ENCODE assay signal across 7 cellular contexts in the genomic region with DNA sequence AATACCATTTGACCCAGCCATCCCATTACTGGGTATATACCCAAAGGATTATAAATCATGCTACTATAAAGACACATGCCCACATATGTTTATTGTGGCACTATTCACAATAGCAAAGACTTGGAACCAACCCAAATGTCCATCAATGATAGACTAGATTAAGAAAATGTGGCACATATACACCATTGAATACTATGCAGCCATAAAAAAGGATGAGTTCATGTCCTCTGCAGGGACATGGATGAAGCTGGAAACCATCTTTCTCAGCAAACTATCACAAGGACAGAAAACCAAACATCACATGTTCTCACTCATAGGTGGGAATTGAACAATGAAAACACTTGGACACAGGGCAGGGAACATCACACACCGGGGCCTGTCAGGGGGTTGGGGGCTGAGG.
DNase-seq lines count a peak whose midpoint lies in the region; ATAC-seq, FAIRE-seq and TF ChIP-seq lines count a peak whose summit lies in the region.
"Not testable (repeated sequence)": the region's sequence is repeated elsewhere in the genome, so short reads cannot be mapped to it uniquely, and the experiment has no call there.

No MANE protein-coding gene starts in this region.

- peaks cover 18% of the 10 kb centered on the region for H3K9me3 ChIP-seq in BLaER1
- not testable (repeated sequence) for H3K9me3 ChIP-seq in DOHH2 (ENCODE audit: control insufficient read depth, insufficient read depth, low read length); HEK293 (ENCODE audit: control insufficient read depth, insufficient read depth, low read depth, low read length); K562 (replicated peaks; ENCODE audit: control insufficient read depth, insufficient read depth, low read depth, low read length)

- not testable (repeated sequence) for H3K4me3 ChIP-seq in BLaER1; DOHH2 (ENCODE audit: low read length); HEK293 (ENCODE audit: low read depth, low read length); K562

- peak overlapping the region; percentile 52 for H3K27ac Mint-ChIP-seq in neural crest cell (ENCODE audit: unreplicated experiment)
- H3K27ac Mint-ChIP-seq in progenitor cell of endocrine pancreas: peak overlapping the region; percentile 39
- peak overlapping the region; percentile 38 for H3K27ac Mint-ChIP-seq in stimulated activated memory B cell treated with anti-CD40 and anti-IgM and Interleukin-4, amounts not matched to agents 10 μg/mL and 1 μg/mL and 100 μg/mL, for 72 hours

- TF ChIP-seq POLR2A in K562 (conservative IDR thresholded peaks at IDR 0.05): not testable (repeated sequence)

- in situ Hi-C loops in K562 (cut with MboI): not testable (repeated sequence)

- FAIRE-seq in K562 (lab: Jason Lieb, UNC): not testable (repeated sequence)

- TF ChIP-seq RAD21 in K562 (CRISPR knock-in tag; conservative IDR thresholded peaks at IDR 0.05 in 1 of 2, IDR thresholded peaks at IDR 0.05 in 1 of 2): not testable (repeated sequence)

- H3K27me3 Mint-ChIP-seq in neural crest cell (ENCODE audit: low read depth); progenitor cell of endocrine pancreas; stimulated activated memory B cell treated with anti-CD40 and anti-IgM and Interleukin-4, amounts not matched to agents 10 μg/mL and 1 μg/mL and 100 μg/mL, for 72 hours: not testable (repeated sequence)

- not testable (repeated sequence) for TF ChIP-seq CTCF in DOHH2 (IDR thresholded peaks at IDR 0.05; ENCODE audit: low read depth, low read length, poor library complexity, severe bottlenecking); HEK293 (tag by site-specific recombination; IDR thresholded peaks at IDR 0.05); K562 (IDR thresholded peaks at IDR 0.05 in 2 of 3, conservative IDR thresholded peaks at IDR 0.05 in 1 of 3; ENCODE audit: insufficient read depth in 2 of 3, low read depth in 1 of 3, low read length in 3 of 3); neural crest cell (conservative IDR thresholded peaks at IDR 0.05); progenitor cell of endocrine pancreas (IDR thresholded peaks at IDR 0.05; ENCODE audit: unreplicated experiment)

- H3K4me2 ChIP-seq in BLaER1 (peak overlapping the region; percentile 14; the same call in 1 of the 2 replicates), DOHH2 (ENCODE audit: low read length) (peak overlapping the region; percentile 18; the same call in 1 of the 2 replicates)
- H3K4me2 ChIP-seq in K562 (ENCODE audit: insufficient read depth, low read length): not testable (repeated sequence)

- H3K79me2 ChIP-seq in DOHH2 (ENCODE audit: control insufficient read depth, low read length); K562 (ENCODE audit: control insufficient read depth, insufficient read depth, low read length): not testable (repeated sequence)

- TF ChIP-seq EP300 in K562 (IDR thresholded peaks at IDR 0.05; ENCODE audit: low read length): not testable (repeated sequence)

- CTCF ChIA-PET in HEK293 (lab: Yijun Ruan, JAX); K562 (lab: Yijun Ruan, JAX; ENCODE audit: low intra/inter-chr PET ratio): not testable (repeated sequence)

- POLR2A ChIA-PET in HEK293 (lab: Yijun Ruan, JAX): not testable (repeated sequence)
- POLR2A ChIA-PET in K562 (lab: Yijun Ruan, JAX): interaction anchor here (1.5 kb wide), 1 partner anchor 10 kb away, joined by 3 read pairs; no protein-coding TSS in a partner anchor

- not testable (repeated sequence) for H3K36me3 ChIP-seq in BLaER1; DOHH2 (ENCODE audit: control insufficient read depth, low read length); HEK293 (ENCODE audit: control insufficient read depth in 2 of 2, insufficient read depth in 1 of 2, low read length in 2 of 2); K562 (ENCODE audit: control insufficient read depth, insufficient read depth, low read length)

- not testable (repeated sequence) for H4K20me1 ChIP-seq in BLaER1; DOHH2 (ENCODE audit: control insufficient read depth, insufficient read depth, low read depth, low read length); K562 (replicated peaks; ENCODE audit: control insufficient read depth, insufficient read depth, low read length)

- H3F3A ChIP-seq in DOHH2 (ENCODE audit: control insufficient read depth, insufficient read depth): not testable (repeated sequence)

- intact Hi-C loops in K562 (cut with micrococcal nuclease): not testable (repeated sequence)

- H3K27ac ChIP-seq in BLaER1; HEK293 (ENCODE audit: extremely low read depth, low read depth, low read length); K562 (ENCODE audit: extremely low read depth, low read depth, low read length): not testable (repeated sequence)
- H3K27ac ChIP-seq in DOHH2 (ENCODE audit: low read depth, low read length): peak overlapping the region; percentile 35; the same call in 1 of the 2 replicates

- DNase-seq in K562 (ENCODE audit: extremely low read depth in 1 of 4, low spot score in 3 of 4); neural crest cell (ENCODE audit: low read depth, low spot score); progenitor cell of endocrine pancreas (ENCODE audit: low spot score, unreplicated experiment): not testable (repeated sequence)

- H3K4me1 ChIP-seq in BLaER1; HEK293 (ENCODE audit: control insufficient read depth, insufficient read depth, low read length); K562 (replicated peaks in 1 of 2; ENCODE audit: control insufficient read depth in 2 of 2, insufficient read depth in 2 of 2, low read length in 2 of 2): not testable (repeated sequence)
- peaks cover 34% of the 10 kb centered on the region for H3K4me1 ChIP-seq in DOHH2 (ENCODE audit: control insufficient read depth, low read length)

- H3K4me3 Mint-ChIP-seq in neural crest cell; progenitor cell of endocrine pancreas (ENCODE audit: low read depth); stimulated activated memory B cell treated with anti-CD40 and anti-IgM and Interleukin-4, amounts not matched to agents 10 μg/mL and 1 μg/mL and 100 μg/mL, for 72 hours: not testable (repeated sequence)

- peaks cover 24% of the 10 kb centered on the region for H3K36me3 Mint-ChIP-seq in neural crest cell (ENCODE audit: low read depth)
- not testable (repeated sequence) for H3K36me3 Mint-ChIP-seq in progenitor cell of endocrine pancreas (ENCODE audit: insufficient read depth); stimulated activated memory B cell treated with anti-CD40 and anti-IgM and Interleukin-4, amounts not matched to agents 10 μg/mL and 1 μg/mL and 100 μg/mL, for 72 hours

- H3K9ac ChIP-seq in BLaER1; K562 (ENCODE audit: insufficient read depth in 1 of 2, low read depth in 2 of 2, low read length in 2 of 2): not testable (repeated sequence)

- BruUV-seq in K562 (replicated peaks; lab: Mats Ljungman, UMichigan): not testable (repeated sequence)

- not testable (repeated sequence) for H3K9me1 ChIP-seq in K562 (ENCODE audit: control insufficient read depth, insufficient read depth, low read length)

- ATAC-seq in K562; stimulated activated memory B cell treated with anti-CD40 and anti-IgM and Interleukin-4, amounts not matched to agents 10 μg/mL and 1 μg/mL and 100 μg/mL, for 72 hours: not testable (repeated sequence)

- H2AFZ ChIP-seq in K562 (ENCODE audit: low read depth, low read length): not testable (repeated sequence)

- H3K9me2 ChIP-seq in DOHH2 (replicated peaks; ENCODE audit: control insufficient read depth, low read length): not testable (repeated sequence)

- peaks cover 25% of the 10 kb centered on the region for H3K4me1 Mint-ChIP-seq in neural crest cell
- H3K4me1 Mint-ChIP-seq in progenitor cell of endocrine pancreas (ENCODE audit: low read depth): peaks cover 32% of the 10 kb centered on the region
- H3K4me1 Mint-ChIP-seq in stimulated activated memory B cell treated with anti-CD40 and anti-IgM and Interleukin-4, amounts not matched to agents 10 μg/mL and 1 μg/mL and 100 μg/mL, for 72 hours: peaks cover 12% of the 10 kb centered on the region

- WGBS in K562 (ENCODE audit: insufficient coverage, low coverage, missing lambda C conversion rate): no CpG with 5 or more reads among the region's 1 CpG

- peaks cover 19% of the 10 kb centered on the region for H3K9me3 Mint-ChIP-seq in neural crest cell
- peaks cover 24% of the 10 kb centered on the region for H3K9me3 Mint-ChIP-seq in progenitor cell of endocrine pancreas (ENCODE audit: low read depth)
- not testable (repeated sequence) for H3K9me3 Mint-ChIP-seq in stimulated activated memory B cell treated with anti-CD40 and anti-IgM and Interleukin-4, amounts not matched to agents 10 μg/mL and 1 μg/mL and 100 μg/mL, for 72 hours

- H3K27me3 ChIP-seq in BLaER1; DOHH2 (ENCODE audit: control insufficient read depth, low read length); K562 (ENCODE audit: control insufficient read depth in 2 of 2, insufficient read depth in 2 of 2, low read length in 2 of 2): not testable (repeated sequence)

TF ChIP-seq in K562, 482 proteins besides CTCF, POLR2A, EP300 and RAD21:
- peak; percentile 56 for TF ChIP-seq ZNF146 (CRISPR knock-in tag; IDR thresholded peaks at IDR 0.05; ENCODE audit: unreplicated experiment)
